In genomic region chr1:51990478-51990965, GRCh38 we compare ENCODE assay signal across 1 cellular context.
TF ChIP-seq lines count a peak whose summit lies in the region.

A gene with protein sequence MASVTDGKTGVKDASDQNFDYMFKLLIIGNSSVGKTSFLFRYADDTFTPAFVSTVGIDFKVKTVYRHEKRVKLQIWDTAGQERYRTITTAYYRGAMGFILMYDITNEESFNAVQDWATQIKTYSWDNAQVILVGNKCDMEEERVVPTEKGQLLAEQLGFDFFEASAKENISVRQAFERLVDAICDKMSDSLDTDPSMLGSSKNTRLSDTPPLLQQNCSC (minus strand): TSS chr1:51990700. CDS start chr1:51977117, 13,583 bp downstream.

TF ChIP-seq in HEK293, 187 proteins besides CTCF, POLR2A, EP300 and RAD21 (continued from another document):
- TF ChIP-seq PRDM4 (tag by site-specific recombination; IDR thresholded peaks at IDR 0.05) = no peak
- no peak for TF ChIP-seq ZNF768 (tag by site-specific recombination; IDR thresholded peaks at IDR 0.05)
- TF ChIP-seq ZNF596 (tag by site-specific recombination; IDR thresholded peaks at IDR 0.05) = peak; percentile 56; the same call in 1 of the 2 replicates
- no peak for TF ChIP-seq ZNF76 (tag by site-specific recombination; IDR thresholded peaks at IDR 0.05; ENCODE audit: borderline replicate concordance, low read depth)
- TF ChIP-seq ZNF561 (tag by site-specific recombination; IDR thresholded peaks at IDR 0.05; ENCODE audit: borderline replicate concordance) = 0 out of 2 replicates have a peak, but pooled peaks have one; percentile 73
- no peak for TF ChIP-seq ZBTB48 (tag by site-specific recombination; IDR thresholded peaks at IDR 0.05)
- TF ChIP-seq ZNF426 (tag by site-specific recombination; IDR thresholded peaks at IDR 0.05) = no peak
- no peak for TF ChIP-seq ZNF624 (tag by site-specific recombination; IDR thresholded peaks at IDR 0.05)
- peak; percentile 18; the same call in 1 of the 2 replicates for TF ChIP-seq GLIS2 (tag by site-specific recombination; IDR thresholded peaks at IDR 0.05)
- no peak for TF ChIP-seq ZNF354C (tag by site-specific recombination; IDR thresholded peaks at IDR 0.05; ENCODE audit: borderline replicate concordance, low read depth)
- no peak for TF ChIP-seq ZNF623 (tag by site-specific recombination; IDR thresholded peaks at IDR 0.05)
- TF ChIP-seq ZNF311 (tag by site-specific recombination; IDR thresholded peaks at IDR 0.05; ENCODE audit: borderline replicate concordance) = no peak
- 0 out of 2 replicates have a peak, but pooled peaks have one; percentile 32 for TF ChIP-seq ZNF324 (tag by site-specific recombination; IDR thresholded peaks at IDR 0.05)
- TF ChIP-seq, protein P1, sequence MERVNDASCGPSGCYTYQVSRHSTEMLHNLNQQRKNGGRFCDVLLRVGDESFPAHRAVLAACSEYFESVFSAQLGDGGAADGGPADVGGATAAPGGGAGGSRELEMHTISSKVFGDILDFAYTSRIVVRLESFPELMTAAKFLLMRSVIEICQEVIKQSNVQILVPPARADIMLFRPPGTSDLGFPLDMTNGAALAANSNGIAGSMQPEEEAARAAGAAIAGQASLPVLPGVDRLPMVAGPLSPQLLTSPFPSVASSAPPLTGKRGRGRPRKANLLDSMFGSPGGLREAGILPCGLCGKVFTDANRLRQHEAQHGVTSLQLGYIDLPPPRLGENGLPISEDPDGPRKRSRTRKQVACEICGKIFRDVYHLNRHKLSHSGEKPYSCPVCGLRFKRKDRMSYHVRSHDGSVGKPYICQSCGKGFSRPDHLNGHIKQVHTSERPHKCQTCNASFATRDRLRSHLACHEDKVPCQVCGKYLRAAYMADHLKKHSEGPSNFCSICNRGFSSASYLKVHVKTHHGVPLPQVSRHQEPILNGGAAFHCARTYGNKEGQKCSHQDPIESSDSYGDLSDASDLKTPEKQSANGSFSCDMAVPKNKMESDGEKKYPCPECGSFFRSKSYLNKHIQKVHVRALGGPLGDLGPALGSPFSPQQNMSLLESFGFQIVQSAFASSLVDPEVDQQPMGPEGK (tag by site-specific recombination; IDR thresholded peaks at IDR 0.05) = peak; percentile 15; the same call in 1 of the 2 replicates
- no peak for TF ChIP-seq ZNF658 (tag by site-specific recombination; IDR thresholded peaks at IDR 0.05)
- TF ChIP-seq ZNF530 (tag by site-specific recombination; IDR thresholded peaks at IDR 0.05; ENCODE audit: low read depth) = no peak
- no peak for TF ChIP-seq ZNF146 (tag by site-specific recombination; IDR thresholded peaks at IDR 0.05)
- TF ChIP-seq ZNF121 (tag by site-specific recombination; IDR thresholded peaks at IDR 0.05) = no peak
- no peak for TF ChIP-seq ZNF362 (tag by site-specific recombination; IDR thresholded peaks at IDR 0.05)
- no peak for TF ChIP-seq ZNF473 (tag by site-specific recombination; IDR thresholded peaks at IDR 0.05)
- TF ChIP-seq KLF9 (tag by site-specific recombination; IDR thresholded peaks at IDR 0.05; ENCODE audit: low read depth) = peak; percentile 35; the same call in 1 of the 2 replicates
